ENCODE assay signal across 10 cellular contexts in the genomic region with DNA sequence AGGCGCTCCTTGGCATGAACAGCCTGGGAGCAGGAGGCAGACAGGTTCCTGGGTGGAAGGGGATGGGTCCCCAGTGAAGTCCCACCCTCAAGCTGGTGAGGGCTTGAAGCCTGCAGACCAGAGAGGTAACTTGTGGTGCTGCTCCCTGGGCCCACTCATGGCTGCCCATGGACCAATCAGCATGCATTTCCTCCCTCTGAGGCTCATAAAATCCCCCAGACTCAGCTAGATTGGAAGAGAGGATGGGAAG. TPM values are rescaled to one million over a fixed set of nuclear protein-coding genes. Genes with fewer than 3 reads are reported as not detected.
A peak's percentile ranks its signal among the peaks of the same experiment; 100 is the strongest.
DNase-seq lines count a peak whose midpoint lies in the region; ATAC-seq and TF ChIP-seq lines count a peak whose summit lies in the region.
"Had no signal": no experiment of that assay in that cellular context is flagged by ENCODE, and none has a peak within 500 bp of the region (broad histone marks: within the 10 kb centered on the region; RNA-seq: fewer than 3 reads in every experiment).

No MANE protein-coding gene starts in this region.

- no peaks in the 10 kb centered on the region for H3K27me3 Mint-ChIP-seq in activated naive CD8-positive, alpha-beta T cell
- no peaks in the 10 kb centered on the region for H3K27me3 Mint-ChIP-seq in activated naive CD8-positive, alpha-beta T cell treated with anti-CD3 and anti-CD28 coated beads for 36 hours
- peaks cover 0 to 30% (median 0%) of the 10 kb centered on the region in 5 donors for H3K27me3 Mint-ChIP-seq in naive thymus-derived CD4-positive, alpha-beta T cell

- H3K27me3 ChIP-seq in naive thymus-derived CD4-positive, alpha-beta T cell (ENCODE audit: control insufficient read depth in 2 of 2, insufficient read depth in 2 of 2, low read length in 2 of 2): no peaks in the 10 kb centered on the region
- no peaks in the 10 kb centered on the region for H3K27me3 ChIP-seq in upper lobe of left lung

- H3K9me3 Mint-ChIP-seq in activated naive CD8-positive, alpha-beta T cell (ENCODE audit: low read depth): no peaks in the 10 kb centered on the region
- peaks cover 4% of the 10 kb centered on the region for H3K9me3 Mint-ChIP-seq in activated naive CD8-positive, alpha-beta T cell treated with anti-CD3 and anti-CD28 coated beads for 36 hours
- no peaks in the 10 kb centered on the region for H3K9me3 Mint-ChIP-seq in naive thymus-derived CD4-positive, alpha-beta T cell

- no peak for TF ChIP-seq CTCF in epithelial cell of proximal tubule (conservative IDR thresholded peaks at IDR 0.05; ENCODE audit: low read depth, low read length)
- no peak for TF ChIP-seq CTCF in upper lobe of left lung (IDR thresholded peaks at IDR 0.05)

- peaks cover 0 to 6% (median 5%) of the 10 kb centered on the region in 3 experiments for H3K36me3 ChIP-seq in naive thymus-derived CD4-positive, alpha-beta T cell (ENCODE audit: control insufficient read depth in 2 of 3, insufficient read depth in 3 of 3, low read length in 3 of 3)
- H3K36me3 ChIP-seq in upper lobe of left lung: peaks cover 0 to 33% (median 16%) of the 10 kb centered on the region in 4 donors

- H3K36me3 Mint-ChIP-seq in activated naive CD8-positive, alpha-beta T cell: no peaks in the 10 kb centered on the region
- H3K36me3 Mint-ChIP-seq in activated naive CD8-positive, alpha-beta T cell treated with anti-CD3 and anti-CD28 coated beads for 36 hours: no peaks in the 10 kb centered on the region
- peaks cover 0 to 4% (median 0%) of the 10 kb centered on the region in 5 donors for H3K36me3 Mint-ChIP-seq in naive thymus-derived CD4-positive, alpha-beta T cell

- no peak overlapping the region for H3K27ac Mint-ChIP-seq in activated naive CD8-positive, alpha-beta T cell
- H3K27ac Mint-ChIP-seq in activated naive CD8-positive, alpha-beta T cell treated with anti-CD3 and anti-CD28 coated beads for 36 hours: no peak overlapping the region
- no peak overlapping the region for H3K27ac Mint-ChIP-seq in naive thymus-derived CD4-positive, alpha-beta T cell

- H3K27ac ChIP-seq in naive thymus-derived CD4-positive, alpha-beta T cell (ENCODE audit: low read depth, low read length): no peak overlapping the region
- H3K27ac ChIP-seq in upper lobe of left lung: peak overlapping the region; percentile 91 to 99 (median 97)

- 100% methylated on average over 1 of the region's 1 CpG; no CpG with 5 or more reads in 1 of the 2 donors for WGBS in upper lobe of left lung, 2 donors

- POLR2A ChIA-PET in naive thymus-derived CD4-positive, alpha-beta T cell (lab: Charles Lee): no interaction called here

- no peak for TF ChIP-seq POLR2A in upper lobe of left lung (IDR thresholded peaks at IDR 0.05)

- CTCF ChIA-PET in naive thymus-derived CD4-positive, alpha-beta T cell (lab: Charles Lee): interaction anchor here (1.1 kb wide), 1 partner anchor 16 kb away, joined by 3 read pairs; no protein-coding TSS in a partner anchor

- TF ChIP-seq EP300 in upper lobe of left lung (IDR thresholded peaks at IDR 0.05): no peak

- peak overlapping the region; percentile 73 for H3K4me3 Mint-ChIP-seq in activated naive CD8-positive, alpha-beta T cell
- H3K4me3 Mint-ChIP-seq in activated naive CD8-positive, alpha-beta T cell treated with anti-CD3 and anti-CD28 coated beads for 36 hours: no peak overlapping the region
- peak overlapping the region in 6 of 10 donors; percentile 45 to 85 (median 72) for H3K4me3 Mint-ChIP-seq in naive thymus-derived CD4-positive, alpha-beta T cell

- H3K9me3 ChIP-seq in naive thymus-derived CD4-positive, alpha-beta T cell (ENCODE audit: control insufficient read depth in 2 of 3, low read length in 3 of 3): no peaks in the 10 kb centered on the region
- H3K9me3 ChIP-seq in upper lobe of left lung: no peaks in the 10 kb centered on the region

- H3K4me1 ChIP-seq in naive thymus-derived CD4-positive, alpha-beta T cell (ENCODE audit: control insufficient read depth in 2 of 2, insufficient read depth in 2 of 2, low read length in 2 of 2): peaks cover 6 to 10% of the 10 kb centered on the region in 2 donors
- H3K4me1 ChIP-seq in upper lobe of left lung: peaks cover 6 to 20% (median 9%) of the 10 kb centered on the region in 4 donors

- no peak for DNase-seq in activated naive CD8-positive, alpha-beta T cell treated with anti-CD3 and anti-CD28 coated beads for 36 hours
- DNase-seq in epithelial cell of proximal tubule (ENCODE audit: low read depth) (no peak), upper lobe of left lung (no peak), HCEC 1CT (no peak), NCI-H146 treated with DMSO at 0.1 percent for 48 hours (lab: John Stamatoyannopoulos, UW; ENCODE audit: unreplicated experiment) (no peak), NCI-H2227 treated with DMSO at 0.1 percent for 48 hours (lab: John Stamatoyannopoulos, UW) (no peak)
- no peak for DNase-seq in naive thymus-derived CD4-positive, alpha-beta T cell
- DNase-seq: NCI-H1694 treated with DMSO at 0.1 percent for 48 hours, SIG-M5 had no signal

- H3K4me1 Mint-ChIP-seq in activated naive CD8-positive, alpha-beta T cell (ENCODE audit: low read depth): peaks cover 9% of the 10 kb centered on the region
- H3K4me1 Mint-ChIP-seq in activated naive CD8-positive, alpha-beta T cell treated with anti-CD3 and anti-CD28 coated beads for 36 hours: peaks cover 7% of the 10 kb centered on the region
- peaks cover 4 to 13% (median 9%) of the 10 kb centered on the region in 7 donors for H3K4me1 Mint-ChIP-seq in naive thymus-derived CD4-positive, alpha-beta T cell

- H3K4me3 ChIP-seq in epithelial cell of proximal tubule (ENCODE audit: low read depth, low read length) (peak overlapping the region; percentile 93), upper lobe of left lung (peak overlapping the region in 3 of 4 donors; percentile 63 to 91 (median 66))
- H3K4me3 ChIP-seq in naive thymus-derived CD4-positive, alpha-beta T cell (ENCODE audit: low read length): no peak overlapping the region

- intact Hi-C loops in naive thymus-derived CD4-positive, alpha-beta T cell (cut with micrococcal nuclease): loop anchor here in 1 of 2 donors (10.0 kb wide), 1 partner anchor 399 kb away; no protein-coding TSS in a partner anchor

- ATAC-seq in naive thymus-derived CD4-positive, alpha-beta T cell: no peak
- ATAC-seq in upper lobe of left lung (ENCODE audit: low FRiP score in 2 of 2): no peak

RNA-seq across cellular contexts. Expression of a gene that starts 50.2 kb away (rescaled TPM):
- total RNA-seq in activated naive CD8-positive, alpha-beta T cell treated with anti-CD3 and anti-CD28 coated beads for 36 hours: not detected
- 0.17 and 0.29 TPM in 2 replicates for total RNA-seq in epithelial cell of proximal tubule
- 1 to 10 TPM in 2 of 5 experiments, under 1 TPM in 1, not detected in 2; 0.12 to 4.9 (median 3.0) TPM for total RNA-seq in naive thymus-derived CD4-positive, alpha-beta T cell
- polyA plus RNA-seq in naive thymus-derived CD4-positive, alpha-beta T cell: under 1 TPM in 1 of 2 donors, not detected in 1; 0.08 TPM
- total RNA-seq in upper lobe of left lung: 1,000 to 10,000 TPM in 4 of 6 donors, 100 to 1,000 TPM in 2; 314 to 2,437 (median 1,163) TPM

Comparison
In these comparisons a context has a peak if more than half of its experiments do, and no peak if none do; other contexts are left out.
1. RNA of a gene that starts 50.2 kb away (total RNA-seq): 314 to 2,437 TPM in upper lobe of left lung; 0.17 to 0.29 TPM in epithelial cell of proximal tubule, 0.12 to 4.9 TPM in naive thymus-derived CD4-positive, alpha-beta T cell and not detected in activated naive CD8-positive, alpha-beta T cell treated with anti-CD3 and anti-CD28 coated beads for 36 hours; every median in the first group is over 10 times any median in the second.